In the genomic region with DNA sequence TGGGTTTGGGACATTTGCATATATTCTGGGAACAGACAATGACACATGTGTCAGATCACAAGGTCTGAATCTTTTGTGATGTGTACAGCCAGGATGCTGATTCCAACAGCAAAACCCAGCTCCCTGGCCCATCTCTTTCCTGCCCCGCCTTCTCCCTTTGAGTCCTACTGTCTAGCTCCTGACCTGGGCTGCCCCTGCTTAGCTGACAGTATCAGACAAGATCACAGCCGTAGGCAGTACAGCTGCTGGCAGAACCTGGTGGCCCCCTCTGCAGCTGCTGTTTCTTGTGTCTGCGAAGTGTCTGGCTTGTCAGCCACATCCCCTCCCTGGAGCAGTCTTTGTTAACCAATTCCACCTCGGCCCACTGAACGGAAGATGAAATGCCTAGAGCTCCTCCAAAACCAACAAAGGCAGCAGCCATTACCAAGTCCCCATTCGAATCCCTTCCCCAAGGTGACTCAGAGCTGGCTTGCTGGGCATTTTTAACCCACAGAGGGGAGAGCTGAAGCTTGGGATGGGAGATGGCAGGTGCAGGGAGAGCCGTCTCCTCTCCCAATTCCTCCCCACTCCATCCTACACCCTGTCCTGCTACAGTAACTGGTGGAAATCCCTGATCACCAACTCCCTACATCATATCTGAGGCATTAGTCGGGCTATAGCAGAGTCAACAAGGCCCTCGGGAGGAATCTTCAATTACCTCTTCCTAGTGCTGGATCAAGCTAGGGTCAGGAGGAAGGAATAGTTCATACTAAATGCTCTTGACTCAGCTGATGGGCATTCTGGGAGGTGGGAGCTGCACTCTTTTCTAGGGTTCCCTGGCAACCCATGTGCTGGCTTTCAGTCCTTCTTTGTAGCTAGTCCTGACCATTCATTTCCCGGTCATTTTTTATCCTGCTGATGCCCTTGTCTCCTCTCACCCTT, we compare ENCODE assay signal across 11 cellular contexts. TPM values are rescaled to one million over a fixed set of nuclear protein-coding genes. Genes with fewer than 3 reads are reported as not detected.
A peak's percentile ranks its signal among the peaks of the same experiment; 100 is the strongest.
DNase-seq lines count a peak whose midpoint lies in the region; TF ChIP-seq lines count a peak whose summit lies in the region.
"Had no signal": no experiment of that assay in that cellular context is flagged by ENCODE, and none has a peak within 500 bp of the region (broad histone marks: within the 10 kb centered on the region; RNA-seq: fewer than 3 reads in every experiment).

No MANE protein-coding gene starts in this region.

- H3K27ac Mint-ChIP-seq in activated naive CD4-positive, alpha-beta T cell treated with anti-CD3 and anti-CD28 coated beads for 36 hours: no peak overlapping the region
- H3K27ac Mint-ChIP-seq in glutamatergic neuron (ENCODE audit: unreplicated experiment): peak overlapping the region; percentile 93
- H3K27ac Mint-ChIP-seq in type B pancreatic cell: peak overlapping the region; percentile 37
- H3K27ac Mint-ChIP-seq: activated naive CD8-positive, alpha-beta T cell treated with anti-CD3 and anti-CD28 coated beads for 36 hours; IgD-negative memory B cell had no signal

- DNase-seq in activated naive CD4-positive, alpha-beta T cell treated with anti-CD3 and anti-CD28 coated beads for 36 hours: peak; percentile 17
- DNase-seq in activated naive CD4-positive, alpha-beta T cell treated with anti-CD3 and anti-CD28 coated beads, Interleukin-2, amount 50 U/mL, for 16 hours: no peak
- DNase-seq in NCI-H82 treated with DMSO at 0.1 percent for 48 hours (lab: John Stamatoyannopoulos, UW; ENCODE audit: unreplicated experiment) (peak; percentile 97), glutamatergic neuron (peak; percentile 62), type B pancreatic cell (ENCODE audit: extremely low spot score, unreplicated experiment) (peak; percentile 73), NCI-H345 treated with DMSO at 0.1 percent for 48 hours (lab: John Stamatoyannopoulos, UW; ENCODE audit: unreplicated experiment) (no peak), GDM1 (lab: John Stamatoyannopoulos, UW) (no peak), dedifferentiated amniotic fluid mesenchymal stem cell (ENCODE audit: extremely low spot score) (no peak)
- DNase-seq: activated naive CD8-positive, alpha-beta T cell treated with anti-CD3 and anti-CD28 coated beads for 36 hours; posterior cingulate gyrus had no signal

- H3K4me1 Mint-ChIP-seq in activated naive CD4-positive, alpha-beta T cell treated with anti-CD3 and anti-CD28 coated beads for 36 hours (ENCODE audit: low read depth): peaks cover 3% of the 10 kb centered on the region
- H3K4me1 Mint-ChIP-seq in glutamatergic neuron (ENCODE audit: low read depth, unreplicated experiment) (peaks cover 34% of the 10 kb centered on the region), type B pancreatic cell (ENCODE audit: unreplicated experiment) (peaks cover 38% of the 10 kb centered on the region)

- H3K36me3 Mint-ChIP-seq in activated naive CD4-positive, alpha-beta T cell treated with anti-CD3 and anti-CD28 coated beads for 36 hours (ENCODE audit: low read depth): no peaks in the 10 kb centered on the region
- H3K36me3 Mint-ChIP-seq in glutamatergic neuron (ENCODE audit: unreplicated experiment) (no peaks in the 10 kb centered on the region), type B pancreatic cell (no peaks in the 10 kb centered on the region)
- H3K36me3 Mint-ChIP-seq: activated naive CD8-positive, alpha-beta T cell treated with anti-CD3 and anti-CD28 coated beads for 36 hours; IgD-negative memory B cell had no signal

- CTCF ChIA-PET in activated naive CD4-positive, alpha-beta T cell treated with anti-CD3 and anti-CD28 coated beads for 36 hours (lab: Charles Lee): interaction anchor here (1.3 to 1.4 kb wide), 2 partner anchors 9 to 285 kb away, joined by 3 read pairs; no protein-coding TSS in a partner anchor

- H3K9me3 Mint-ChIP-seq in activated naive CD4-positive, alpha-beta T cell treated with anti-CD3 and anti-CD28 coated beads for 36 hours: no peaks in the 10 kb centered on the region
- peaks cover 14% of the 10 kb centered on the region for H3K9me3 Mint-ChIP-seq in glutamatergic neuron (ENCODE audit: unreplicated experiment)
- H3K9me3 Mint-ChIP-seq in type B pancreatic cell: no peaks in the 10 kb centered on the region
- H3K9me3 Mint-ChIP-seq: activated naive CD8-positive, alpha-beta T cell treated with anti-CD3 and anti-CD28 coated beads for 36 hours; IgD-negative memory B cell had no signal

- no peaks in the 10 kb centered on the region for H3K27me3 Mint-ChIP-seq in activated naive CD4-positive, alpha-beta T cell treated with anti-CD3 and anti-CD28 coated beads for 36 hours (ENCODE audit: low read depth)
- H3K27me3 Mint-ChIP-seq in glutamatergic neuron (ENCODE audit: unreplicated experiment) (peaks cover 6% of the 10 kb centered on the region), type B pancreatic cell (peaks cover 56% of the 10 kb centered on the region)

- TF ChIP-seq CTCF in glutamatergic neuron (IDR thresholded peaks at IDR 0.05; ENCODE audit: partially characterized antibody, unreplicated experiment): no peak
- TF ChIP-seq CTCF in type B pancreatic cell (conservative IDR thresholded peaks at IDR 0.05): no peak

- no peak overlapping the region for H3K4me3 Mint-ChIP-seq in activated naive CD4-positive, alpha-beta T cell treated with anti-CD3 and anti-CD28 coated beads for 36 hours
- H3K4me3 Mint-ChIP-seq in glutamatergic neuron (ENCODE audit: unreplicated experiment) (peak overlapping the region; percentile 58), type B pancreatic cell (peak overlapping the region; percentile 64)
- H3K4me3 Mint-ChIP-seq: activated naive CD8-positive, alpha-beta T cell treated with anti-CD3 and anti-CD28 coated beads for 36 hours; IgD-negative memory B cell had no signal

- intact Hi-C loops in activated naive CD4-positive, alpha-beta T cell treated with anti-CD3 and anti-CD28 coated beads for 36 hours (cut with micrococcal nuclease): no loop called here

RNA-seq across cellular contexts. Expression of gene PIPOX, which starts 5.8 kb away (rescaled TPM):
- 1 to 10 TPM; 2.5 to 4.2 TPM for total RNA-seq in activated naive CD4-positive, alpha-beta T cell treated with anti-CD3 and anti-CD28 coated beads for 36 hours
- total RNA-seq in glutamatergic neuron (ENCODE audit: unreplicated experiment) (1.4 TPM), type B pancreatic cell (ENCODE audit: low replicate concordance) (3.1 and 3.8 TPM in 2 replicates)

RNA-seq across cellular contexts. Expression of gene SEZ6, which starts 42.9 kb away (rescaled TPM):
- total RNA-seq in activated naive CD4-positive, alpha-beta T cell treated with anti-CD3 and anti-CD28 coated beads for 36 hours: not detected
- total RNA-seq in glutamatergic neuron (ENCODE audit: unreplicated experiment) (6.7 TPM), type B pancreatic cell (ENCODE audit: low replicate concordance) (6.9 and 11.5 TPM in 2 replicates)
- total RNA-seq: activated naive CD8-positive, alpha-beta T cell treated with anti-CD3 and anti-CD28 coated beads for 36 hours had no signal

Comparison
In these comparisons a context has a peak if more than half of its experiments do, and no peak if none do; other contexts are left out.
1. DNase-seq: peak in activated naive CD4-positive, alpha-beta T cell treated with anti-CD3 and anti-CD28 coated beads for 36 hours (single experiment), NCI-H82 treated with DMSO at 0.1 percent for 48 hours (single experiment), glutamatergic neuron (single experiment) and type B pancreatic cell (single experiment); none in activated naive CD4-positive, alpha-beta T cell treated with anti-CD3 and anti-CD28 coated beads, Interleukin-2, amount 50 U/mL, for 16 hours (single experiment), NCI-H345 treated with DMSO at 0.1 percent for 48 hours (single experiment), GDM1 (single experiment) and dedifferentiated amniotic fluid mesenchymal stem cell (single experiment).